1 cellular context compared by ENCODE assay signal in the genomic region with DNA sequence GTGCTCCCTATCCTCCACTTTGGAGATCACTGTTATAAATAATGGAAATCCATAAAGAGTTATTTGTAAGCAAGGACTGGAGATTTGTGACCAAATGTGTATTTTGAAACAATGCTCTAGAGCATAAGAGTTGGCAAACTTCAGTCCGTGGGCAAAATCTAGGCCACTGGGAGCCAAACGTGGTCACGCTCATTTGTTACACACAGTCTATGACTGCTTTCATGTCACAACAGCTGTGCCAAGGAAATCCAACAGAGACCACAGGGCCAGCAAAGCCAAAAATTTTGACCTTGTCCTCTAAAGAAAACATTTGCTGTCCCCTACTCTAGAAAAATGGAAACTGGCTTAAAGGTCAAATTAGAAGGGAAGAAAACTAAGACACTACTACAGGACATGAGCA.
TF ChIP-seq lines count a peak whose summit lies in the region.

No MANE protein-coding gene starts in this region.

TF ChIP-seq in HepG2, 621 proteins besides CTCF, POLR2A, EP300 and RAD21 (continued from another document):
- TF ChIP-seq ZNF230 (CRISPR knock-in tag; IDR thresholded peaks at IDR 0.05) (no peak), ZSCAN12 (CRISPR knock-in tag; IDR thresholded peaks at IDR 0.05) (no peak), ZNF605 (CRISPR knock-in tag; IDR thresholded peaks at IDR 0.05) (no peak)
- TF ChIP-seq, protein P1, sequence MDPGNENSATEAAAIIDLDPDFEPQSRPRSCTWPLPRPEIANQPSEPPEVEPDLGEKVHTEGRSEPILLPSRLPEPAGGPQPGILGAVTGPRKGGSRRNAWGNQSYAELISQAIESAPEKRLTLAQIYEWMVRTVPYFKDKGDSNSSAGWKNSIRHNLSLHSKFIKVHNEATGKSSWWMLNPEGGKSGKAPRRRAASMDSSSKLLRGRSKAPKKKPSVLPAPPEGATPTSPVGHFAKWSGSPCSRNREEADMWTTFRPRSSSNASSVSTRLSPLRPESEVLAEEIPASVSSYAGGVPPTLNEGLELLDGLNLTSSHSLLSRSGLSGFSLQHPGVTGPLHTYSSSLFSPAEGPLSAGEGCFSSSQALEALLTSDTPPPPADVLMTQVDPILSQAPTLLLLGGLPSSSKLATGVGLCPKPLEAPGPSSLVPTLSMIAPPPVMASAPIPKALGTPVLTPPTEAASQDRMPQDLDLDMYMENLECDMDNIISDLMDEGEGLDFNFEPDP (CRISPR knock-in tag; conservative IDR thresholded peaks at IDR 0.05), result 0 out of 2 replicates have a peak, but pooled peaks have one; percentile 38
